In the genomic region with DNA sequence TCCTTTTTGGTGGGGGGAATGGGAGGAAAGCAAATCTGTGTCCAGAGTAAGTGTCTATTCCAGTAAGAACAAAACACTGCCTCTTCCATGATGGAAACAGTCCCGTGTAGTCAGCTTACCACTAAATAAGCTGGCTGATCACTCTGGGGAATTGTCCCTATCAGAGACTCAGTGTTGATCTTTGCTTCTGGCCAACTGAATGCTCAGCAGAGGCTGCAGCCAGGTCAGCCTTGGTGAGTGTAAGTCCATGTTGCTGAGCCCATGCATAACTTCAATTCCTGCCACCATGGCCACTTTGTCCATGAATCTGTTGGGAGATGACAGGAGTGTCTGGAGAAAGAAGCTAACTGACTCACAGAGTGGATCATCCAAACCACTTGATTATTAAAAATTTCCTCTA, we compare ENCODE assay signal across 36 cellular contexts. TPM values are rescaled to one million over a fixed set of nuclear protein-coding genes. Genes with fewer than 3 reads are reported as not detected.
"Had no signal": no experiment of that assay in that cellular context is flagged by ENCODE, and none has a peak within 500 bp of the region (broad histone marks: within the 10 kb centered on the region; RNA-seq: fewer than 3 reads in every experiment).

No MANE protein-coding gene starts in this region.

- H3K27ac Mint-ChIP-seq: activated CD4-positive, alpha-beta memory T cell treated with anti-CD3 and anti-CD28 coated beads, Interleukin-2, amount 10 ng/mL, durations not matched to agents 7 days and 5 days; activated CD4-positive, alpha-beta T cell treated with anti-CD3 and anti-CD28 coated beads for 36 hours; activated CD8-positive, alpha-beta memory T cell treated with anti-CD3 and anti-CD28 coated beads, Interleukin-2, amount 10 ng/mL, durations not matched to agents 7 days and 5 days; activated CD8-positive, alpha-beta T cell treated with anti-CD3 and anti-CD28 coated beads, Interleukin-2, amount 10 ng/mL, durations not matched to agents 7 days and 5 days; activated naive CD4-positive, alpha-beta T cell treated with anti-CD3 and anti-CD28 coated beads, Interleukin-2, amount 10 ng/mL, durations not matched to agents 7 days and 5 days; activated naive CD8-positive, alpha-beta T cell; activated naive CD8-positive, alpha-beta T cell treated with anti-CD3 and anti-CD28 coated beads, Interleukin-2, amount 10 ng/mL, durations not matched to agents 7 days and 5 days; activated naive CD8-positive, alpha-beta T cell treated with anti-CD3 and anti-CD28 coated beads, Interleukin-2, amount 50 U/mL, for 24 hours; activated T-cell treated with anti-CD3 and anti-CD28 coated beads, Interleukin-2, amount 50 U/mL, for 24 hours; activated T-helper 2 cell treated with anti-CD3 and anti-CD28 coated beads, Interferon-gamma antibody, Interleukin-2, Interleukin-4, amounts not matched to agents 10 μg/mL and 5 μg/mL and 100 μg/mL, durations not matched to agents 14 hours and 24 hours and 36 hours; T-helper 1 cell treated with Interleukin-12 subunit alpha and Interleukin-12 subunit beta and Interleukin-4 antibody, amounts not matched to agents 30 μg/mL and 1 μg/mL, for 36 hours; T-helper 2 cell treated with Interferon-gamma antibody and Interleukin-4, amounts not matched to agents 5 μg/mL and 100 μg/mL, for 36 hours; WTC11 had no signal

- H3K27me3 ChIP-seq: breast epithelium had no signal

- H3K27ac ChIP-seq: brain microvascular endothelial cell, breast epithelium, WERI-Rb-1 had no signal

- H3K4me1 Mint-ChIP-seq: WTC11 had no signal

- DNase-seq: activated CD4-positive, alpha-beta memory T cell treated with anti-CD3 and anti-CD28 coated beads, Interleukin-2, amount 10 ng/mL, durations not matched to agents 7 days and 5 days; activated CD4-positive, alpha-beta T cell treated with anti-CD3 and anti-CD28 coated beads for 1 hour; activated CD4-positive, alpha-beta T cell treated with anti-CD3 and anti-CD28 coated beads for 36 hours; activated CD4-positive, alpha-beta T cell treated with anti-CD3 and anti-CD28 coated beads for 48 hours; activated CD4-positive, alpha-beta T cell treated with anti-CD3 and anti-CD28 coated beads, Interleukin-2, amount 50 U/mL, for 1 hour; activated CD4-positive, alpha-beta T cell treated with anti-CD3 and anti-CD28 coated beads, Interleukin-2, amount 50 U/mL, for 48 hours; activated CD4-positive, CD25-positive, alpha-beta regulatory T cell; activated CD8-positive, alpha-beta memory T cell treated with anti-CD3 and anti-CD28 coated beads for 24 hours; activated CD8-positive, alpha-beta memory T cell treated with anti-CD3 and anti-CD28 coated beads, Interleukin-2, amount 10 ng/mL, durations not matched to agents 7 days and 5 days; activated CD8-positive, alpha-beta memory T cell treated with anti-CD3 and anti-CD28 coated beads, Interleukin-2, amount 50 U/mL, for 48 hours; activated CD8-positive, alpha-beta T cell treated with anti-CD3 and anti-CD28 coated beads, Interleukin-2, amount 10 ng/mL, durations not matched to agents 7 days and 5 days; activated effector memory CD4-positive, alpha-beta T cell treated with Interleukin-2 at 50 U/mL for 16 hours; activated gamma-delta T cell; activated naive CD4-positive, alpha-beta T cell treated with anti-CD3 and anti-CD28 coated beads, Interleukin-2, amount 10 ng/mL, durations not matched to agents 7 days and 5 days; activated naive CD4-positive, alpha-beta T cell treated with Interleukin-2 at 50 U/mL for 16 hours; activated naive CD8-positive, alpha-beta T cell treated with anti-CD3 and anti-CD28 coated beads, Interleukin-2, amount 10 ng/mL, durations not matched to agents 7 days and 5 days; activated naive CD8-positive, alpha-beta T cell treated with anti-CD3 and anti-CD28 coated beads, Interleukin-2, amount 50 U/mL, for 24 hours; activated T-cell treated with anti-CD3 and anti-CD28 coated beads, Interleukin-2, amount 50 U/mL, for 24 hours; activated T-cell treated with anti-CD3 and anti-CD28 coated beads, Interleukin-2, amount 50 U/mL, for 48 hours; amygdala; anterior cingulate cortex; brain microvascular endothelial cell; central memory CD4-positive, alpha-beta T cell; SW 1271; T-helper 1 cell; T-helper 2 cell; T-helper 9 cell; WERI-Rb-1 had no signal

- H3K9me3 ChIP-seq: breast epithelium had no signal

- H3K4me3 Mint-ChIP-seq: activated CD4-positive, alpha-beta memory T cell treated with anti-CD3 and anti-CD28 coated beads, Interleukin-2, amount 10 ng/mL, durations not matched to agents 7 days and 5 days; activated CD4-positive, alpha-beta T cell treated with anti-CD3 and anti-CD28 coated beads for 36 hours; activated CD8-positive, alpha-beta memory T cell treated with anti-CD3 and anti-CD28 coated beads, Interleukin-2, amount 10 ng/mL, durations not matched to agents 7 days and 5 days; activated CD8-positive, alpha-beta T cell treated with anti-CD3 and anti-CD28 coated beads, Interleukin-2, amount 10 ng/mL, durations not matched to agents 7 days and 5 days; activated naive CD4-positive, alpha-beta T cell treated with anti-CD3 and anti-CD28 coated beads, Interleukin-2, amount 10 ng/mL, durations not matched to agents 7 days and 5 days; activated naive CD4-positive, alpha-beta T cell treated with anti-CD3 and anti-CD28 coated beads, Interleukin-2, amount 50 U/mL, for 24 hours; activated naive CD8-positive, alpha-beta T cell; activated naive CD8-positive, alpha-beta T cell treated with anti-CD3 and anti-CD28 coated beads, Interleukin-2, amount 10 ng/mL, durations not matched to agents 7 days and 5 days; activated naive CD8-positive, alpha-beta T cell treated with anti-CD3 and anti-CD28 coated beads, Interleukin-2, amount 50 U/mL, for 24 hours; activated T-cell treated with anti-CD3 and anti-CD28 coated beads, Interleukin-2, amount 50 U/mL, for 24 hours; T-helper 1 cell treated with Interleukin-12 subunit alpha and Interleukin-12 subunit beta and Interleukin-4 antibody, amounts not matched to agents 30 μg/mL and 1 μg/mL, for 36 hours; T-helper 2 cell treated with Interferon-gamma antibody and Interleukin-4, amounts not matched to agents 5 μg/mL and 100 μg/mL, for 36 hours; WTC11 had no signal

- H3K36me3 Mint-ChIP-seq: activated naive CD4-positive, alpha-beta T cell treated with anti-CD3 and anti-CD28 coated beads, Interleukin-2, amount 50 U/mL, for 24 hours; activated naive CD8-positive, alpha-beta T cell; WTC11 had no signal

- H3K4me3 ChIP-seq: breast epithelium had no signal

- H3K4me1 ChIP-seq: breast epithelium had no signal

- H3K9me3 Mint-ChIP-seq: activated CD4-positive, alpha-beta memory T cell treated with anti-CD3 and anti-CD28 coated beads, Interleukin-2, amount 10 ng/mL, durations not matched to agents 7 days and 5 days; activated naive CD4-positive, alpha-beta T cell treated with anti-CD3 and anti-CD28 coated beads, Interleukin-2, amount 10 ng/mL, durations not matched to agents 7 days and 5 days; activated naive CD4-positive, alpha-beta T cell treated with anti-CD3 and anti-CD28 coated beads, Interleukin-2, amount 50 U/mL, for 24 hours; activated naive CD8-positive, alpha-beta T cell treated with anti-CD3 and anti-CD28 coated beads, Interleukin-2, amount 50 U/mL, for 24 hours; activated T-cell treated with anti-CD3 and anti-CD28 coated beads, Interleukin-2, amount 50 U/mL, for 24 hours; activated T-helper 2 cell treated with anti-CD3 and anti-CD28 coated beads, Interferon-gamma antibody, Interleukin-2, Interleukin-4, amounts not matched to agents 10 μg/mL and 5 μg/mL and 100 μg/mL, durations not matched to agents 14 hours and 24 hours and 36 hours; T-helper 1 cell treated with Interleukin-12 subunit alpha and Interleukin-12 subunit beta and Interleukin-4 antibody, amounts not matched to agents 30 μg/mL and 1 μg/mL, for 36 hours; T-helper 2 cell treated with Interferon-gamma antibody and Interleukin-4, amounts not matched to agents 5 μg/mL and 100 μg/mL, for 36 hours; WTC11 had no signal

- H3K36me3 ChIP-seq: brain microvascular endothelial cell, breast epithelium, WERI-Rb-1 had no signal

RNA-seq across cellular contexts. Expression of a gene that starts 33.8 kb away (rescaled TPM):
- total RNA-seq: activated CD4-positive, alpha-beta memory T cell treated with anti-CD3 and anti-CD28 coated beads, Interleukin-2, amount 10 ng/mL, durations not matched to agents 7 days and 5 days; activated CD4-positive, alpha-beta T cell treated with anti-CD3 and anti-CD28 coated beads for 36 hours; activated CD8-positive, alpha-beta memory T cell treated with anti-CD3 and anti-CD28 coated beads, Interleukin-2, amount 10 ng/mL, durations not matched to agents 7 days and 5 days; activated CD8-positive, alpha-beta T cell treated with anti-CD3 and anti-CD28 coated beads, Interleukin-2, amount 10 ng/mL, durations not matched to agents 7 days and 5 days; activated naive CD8-positive, alpha-beta T cell treated with anti-CD3 and anti-CD28 coated beads, Interleukin-2, amount 10 ng/mL, durations not matched to agents 7 days and 5 days; cardiac septum had no signal
